Comparison of ENCODE assay signal across 7 cellular contexts in the genomic region with DNA sequence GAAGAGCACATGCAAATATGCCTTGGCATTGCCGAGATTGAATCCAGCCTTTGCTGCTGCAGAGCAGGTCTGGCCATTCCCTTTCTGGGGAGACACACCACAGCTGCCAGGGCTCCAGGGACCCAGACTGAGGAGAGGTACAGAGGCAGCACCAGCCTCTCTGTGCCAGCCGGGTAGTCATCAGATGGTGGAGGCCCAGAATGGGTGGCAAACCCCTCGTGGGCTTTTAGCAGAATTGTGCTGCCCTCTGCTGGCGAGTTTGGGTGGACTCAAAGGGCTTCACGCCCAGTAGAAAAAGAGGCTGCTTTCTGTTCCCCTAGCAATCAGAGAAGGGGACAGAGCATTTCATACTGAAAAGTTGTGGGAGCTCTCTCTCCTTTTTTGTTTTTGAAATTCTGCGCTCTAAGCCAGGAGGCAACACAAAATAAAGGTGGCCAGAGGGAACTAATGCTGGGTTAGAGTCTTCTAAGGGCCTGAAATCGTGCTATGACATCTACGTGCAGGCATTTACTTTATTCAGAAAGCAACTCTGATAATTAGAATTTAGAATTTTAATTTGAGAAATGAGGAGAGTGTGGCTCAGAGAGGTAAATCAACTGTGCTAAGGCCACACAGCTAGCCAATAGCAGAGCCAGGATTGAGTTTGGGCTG.
DNase-seq lines count a peak whose midpoint lies in the region; ATAC-seq and TF ChIP-seq lines count a peak whose summit lies in the region.

No MANE protein-coding gene starts in this region.

- no peak overlapping the region for H3K4me3 Mint-ChIP-seq in activated CD4-positive, alpha-beta T cell treated with anti-CD3 and anti-CD28 coated beads, Interleukin-2, amount 10 ng/mL, durations not matched to agents 7 days and 5 days

- peak; percentile 77 for TF ChIP-seq CTCF in GM12874 (IDR thresholded peaks at IDR 0.05; ENCODE audit: insufficient read depth, low read depth, low read length)

- peak; percentile 56 for ATAC-seq in HG03108 (IDR thresholded peaks at IDR 0.05; ENCODE audit: unreplicated experiment)

- no peaks in the 10 kb centered on the region for H3K4me1 Mint-ChIP-seq in activated CD4-positive, alpha-beta T cell treated with anti-CD3 and anti-CD28 coated beads, Interleukin-2, amount 10 ng/mL, durations not matched to agents 7 days and 5 days

- no peaks in the 10 kb centered on the region for H3K9me3 Mint-ChIP-seq in activated CD4-positive, alpha-beta T cell treated with anti-CD3 and anti-CD28 coated beads, Interleukin-2, amount 10 ng/mL, durations not matched to agents 7 days and 5 days

- no peaks in the 10 kb centered on the region for H3K36me3 Mint-ChIP-seq in activated CD4-positive, alpha-beta T cell treated with anti-CD3 and anti-CD28 coated beads, Interleukin-2, amount 10 ng/mL, durations not matched to agents 7 days and 5 days (ENCODE audit: low read depth)

- CTCF ChIA-PET in activated CD4-positive, alpha-beta T cell treated with anti-CD3 and anti-CD28 coated beads, Interleukin-2, amount 10 ng/mL, durations not matched to agents 7 days and 5 days (lab: Charles Lee): interaction anchor here (0.8 to 1.4 kb wide), 3 partner anchors 9 to 483 kb away, joined by 3 to 5 read pairs (median 5); no protein-coding TSS in a partner anchor

- H3K27ac Mint-ChIP-seq in activated CD4-positive, alpha-beta T cell treated with anti-CD3 and anti-CD28 coated beads, Interleukin-2, amount 10 ng/mL, durations not matched to agents 7 days and 5 days: no peak overlapping the region

- DNase-seq in NCI-H345 treated with DMSO at 0.1 percent for 48 hours (lab: John Stamatoyannopoulos, UW; ENCODE audit: unreplicated experiment) (peak; percentile 65), dermis microvascular lymphatic vessel endothelial cell (ENCODE audit: low read depth in 2 of 2) (peak; percentile 56 to 80), lung microvascular endothelial cell (ENCODE audit: low read depth in 2 of 2) (peak; percentile 77 to 86)
- peak; percentile 74 for DNase-seq in activated CD4-positive, alpha-beta T cell treated with anti-CD3 and anti-CD28 coated beads, Interleukin-2, amount 10 ng/mL, durations not matched to agents 7 days and 5 days
- peak; percentile 55 for DNase-seq in stimulated activated CD8-positive, alpha-beta memory T cell treated with anti-CD3 and anti-CD28 coated beads, Interleukin-15, amount 100 ng/mL, for 24 hours (ENCODE audit: low read depth)

- H3K27me3 Mint-ChIP-seq in activated CD4-positive, alpha-beta T cell treated with anti-CD3 and anti-CD28 coated beads, Interleukin-2, amount 10 ng/mL, durations not matched to agents 7 days and 5 days: peaks cover 3% of the 10 kb centered on the region

- POLR2A ChIA-PET in activated CD4-positive, alpha-beta T cell treated with anti-CD3 and anti-CD28 coated beads, Interleukin-2, amount 10 ng/mL, durations not matched to agents 7 days and 5 days (lab: Charles Lee): no interaction called here

Comparison
In these comparisons a context has a peak if more than half of its experiments do, and no peak if none do; other contexts are left out.
1. Peak in every context shown above with its lines: DNase-seq and ATAC-seq.